1 cellular context compared by ENCODE assay signal in the genomic region with DNA sequence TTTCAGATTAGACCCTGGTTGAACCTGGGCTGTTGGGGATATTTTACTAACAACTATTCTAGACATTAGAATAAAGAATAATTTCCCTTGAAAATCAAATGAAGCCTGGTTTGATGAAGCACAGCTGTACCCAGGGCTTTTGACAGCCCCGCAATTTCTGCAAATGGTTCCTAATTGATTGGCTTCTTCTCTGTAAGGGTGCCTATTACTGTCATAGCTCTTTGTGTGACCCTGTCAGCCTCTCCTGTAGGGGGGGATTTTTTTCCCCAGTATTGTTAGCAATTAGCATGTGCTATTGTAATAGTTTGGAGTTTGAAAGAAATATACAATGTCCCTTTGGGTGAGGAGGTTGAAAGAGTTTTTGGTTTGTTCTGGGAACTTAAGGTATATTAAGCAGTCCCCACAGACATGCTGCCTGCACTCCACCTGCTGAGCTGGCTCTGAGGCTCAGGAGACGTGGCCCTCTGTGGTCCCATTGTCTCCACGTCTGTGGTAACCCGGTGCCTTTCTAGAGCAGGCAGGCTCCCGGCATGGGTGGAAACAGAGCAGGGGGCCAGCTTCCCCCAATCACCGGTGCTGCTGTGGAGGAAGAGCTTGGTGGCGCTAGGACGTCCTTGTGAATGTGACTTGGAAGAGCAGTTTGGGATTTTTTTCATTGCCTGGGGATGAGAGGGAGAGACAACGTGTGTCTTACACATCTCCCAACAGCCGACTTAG.
TF ChIP-seq lines count a peak whose summit lies in the region.

No MANE protein-coding gene starts in this region.

TF ChIP-seq in HepG2, 621 proteins besides CTCF, POLR2A, EP300 and RAD21 (continued from another document):
- TF ChIP-seq ZNF329 (CRISPR knock-in tag; IDR thresholded peaks at IDR 0.05; ENCODE audit: low read depth), result no peak
- TF ChIP-seq KLF13 (CRISPR knock-in tag; IDR thresholded peaks at IDR 0.05), result no peak
- no peak for TF ChIP-seq MXD4 (CRISPR knock-in tag; IDR thresholded peaks at IDR 0.05)
- TF ChIP-seq ZNF510 (CRISPR knock-in tag; IDR thresholded peaks at IDR 0.05; ENCODE audit: low read depth), result no peak
- TF ChIP-seq, protein P1, sequence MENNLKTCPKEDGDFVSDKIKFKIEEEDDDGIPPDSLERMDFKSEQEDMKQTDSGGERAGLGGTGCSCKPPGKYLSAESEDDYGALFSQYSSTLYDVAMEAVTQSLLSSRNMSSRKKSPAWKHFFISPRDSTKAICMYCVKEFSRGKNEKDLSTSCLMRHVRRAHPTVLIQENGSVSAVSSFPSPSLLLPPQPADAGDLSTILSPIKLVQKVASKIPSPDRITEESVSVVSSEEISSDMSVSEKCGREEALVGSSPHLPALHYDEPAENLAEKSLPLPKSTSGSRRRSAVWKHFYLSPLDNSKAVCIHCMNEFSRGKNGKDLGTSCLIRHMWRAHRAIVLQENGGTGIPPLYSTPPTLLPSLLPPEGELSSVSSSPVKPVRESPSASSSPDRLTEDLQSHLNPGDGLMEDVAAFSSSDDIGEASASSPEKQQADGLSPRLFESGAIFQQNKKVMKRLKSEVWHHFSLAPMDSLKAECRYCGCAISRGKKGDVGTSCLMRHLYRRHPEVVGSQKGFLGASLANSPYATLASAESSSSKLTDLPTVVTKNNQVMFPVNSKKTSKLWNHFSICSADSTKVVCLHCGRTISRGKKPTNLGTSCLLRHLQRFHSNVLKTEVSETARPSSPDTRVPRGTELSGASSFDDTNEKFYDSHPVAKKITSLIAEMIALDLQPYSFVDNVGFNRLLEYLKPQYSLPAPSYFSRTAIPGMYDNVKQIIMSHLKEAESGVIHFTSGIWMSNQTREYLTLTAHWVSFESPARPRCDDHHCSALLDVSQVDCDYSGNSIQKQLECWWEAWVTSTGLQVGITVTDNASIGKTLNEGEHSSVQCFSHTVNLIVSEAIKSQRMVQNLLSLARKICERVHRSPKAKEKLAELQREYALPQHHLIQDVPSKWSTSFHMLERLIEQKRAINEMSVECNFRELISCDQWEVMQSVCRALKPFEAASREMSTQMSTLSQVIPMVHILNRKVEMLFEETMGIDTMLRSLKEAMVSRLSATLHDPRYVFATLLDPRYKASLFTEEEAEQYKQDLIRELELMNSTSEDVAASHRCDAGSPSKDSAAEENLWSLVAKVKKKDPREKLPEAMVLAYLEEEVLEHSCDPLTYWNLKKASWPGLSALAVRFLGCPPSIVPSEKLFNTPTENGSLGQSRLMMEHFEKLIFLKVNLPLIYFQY (CRISPR knock-in tag; IDR thresholded peaks at IDR 0.05; ENCODE audit: borderline replicate concordance), result no peak
- no peak for TF ChIP-seq ELF4 (CRISPR knock-in tag; IDR thresholded peaks at IDR 0.05; ENCODE audit: borderline replicate concordance)
- TF ChIP-seq ZSCAN21 (CRISPR knock-in tag; IDR thresholded peaks at IDR 0.05; ENCODE audit: borderline replicate concordance), result no peak
- no peak for TF ChIP-seq ZNF274 (CRISPR knock-in tag; IDR thresholded peaks at IDR 0.05)
- no peak for TF ChIP-seq DNMT1 (CRISPR knock-in tag; IDR thresholded peaks at IDR 0.05)
TF ChIP-seq in HepG2: peak in this region for 0.
